In genomic region chr19:46689358-46689757, GRCh38 we compare ENCODE assay signal across 8 cellular contexts. TPM values are rescaled to one million over a fixed set of nuclear protein-coding genes. Genes with fewer than 3 reads are reported as not detected.
"Had no signal": no experiment of that assay in that cellular context is flagged by ENCODE, and none has a peak within 500 bp of the region (broad histone marks: within the 10 kb centered on the region; RNA-seq: fewer than 3 reads in every experiment).

No MANE protein-coding gene starts in this region.

- H3K4me3 Mint-ChIP-seq: IgD-negative memory B cell had no signal

- ATAC-seq: HepG2, K562 had no signal

- H3K9me3 Mint-ChIP-seq: IgD-negative memory B cell had no signal

- H3K27me3 Mint-ChIP-seq: IgD-negative memory B cell had no signal

- DNase-seq: IMR-90, KBM-7, KG1 had no signal

- H3K4me1 Mint-ChIP-seq: IgD-negative memory B cell had no signal

RNA-seq across cellular contexts. Expression of gene GNG8, which starts 53.4 kb away (rescaled TPM):
- total RNA-seq: HepG2, HT-29, HT1080, IMR-90, K562 had no signal
